Comparison of ENCODE assay signal across 10 cellular contexts in genomic region chr1:234564035-234565029, GRCh38. TPM values are rescaled to one million over a fixed set of nuclear protein-coding genes. Genes with fewer than 3 reads are reported as not detected.
DNase-seq lines count a peak whose midpoint lies in the region; ATAC-seq and TF ChIP-seq lines count a peak whose summit lies in the region.
"Had no signal": no experiment of that assay in that cellular context is flagged by ENCODE, and none has a peak within 500 bp of the region (broad histone marks: within the 10 kb centered on the region; RNA-seq: fewer than 3 reads in every experiment).

No MANE protein-coding gene starts in this region.

- H3K4me3 ChIP-seq in thyroid gland (replicated peaks in 1 of 3): no peak overlapping the region
- H3K4me3 ChIP-seq: adrenal gland had no signal

- no peaks in the 10 kb centered on the region for H3K36me3 ChIP-seq in thyroid gland
- H3K36me3 ChIP-seq: adrenal gland had no signal

- H3K27ac Mint-ChIP-seq in mesothelial cell of epicardium: peak overlapping the region; percentile 94
- H3K27ac Mint-ChIP-seq: T-cell had no signal

- peaks cover 35% of the 10 kb centered on the region for H3K4me1 Mint-ChIP-seq in mesothelial cell of epicardium
- H3K4me1 Mint-ChIP-seq: T-cell had no signal

- in situ Hi-C loops in Caki2 (cut with HindIII; ENCODE audit: low pct_unique_long_range_greater_than_20kb, low sequenced_read_pairs) (no loop called here), T47D (cut with HindIII; ENCODE audit: low pct_unique_long_range_greater_than_20kb, low sequenced_read_pairs) (no loop called here)

- ATAC-seq in GM21786 (IDR thresholded peaks at IDR 0.05; ENCODE audit: unreplicated experiment) (no peak), HG03097 (IDR thresholded peaks at IDR 0.05; ENCODE audit: low FRiP score, unreplicated experiment) (no peak)
- ATAC-seq: T-cell had no signal

- peaks cover 4 to 6% of the 10 kb centered on the region in 2 donors for H3K4me1 ChIP-seq in thyroid gland

- H3K9me3 Mint-ChIP-seq in mesothelial cell of epicardium: no peaks in the 10 kb centered on the region
- H3K9me3 Mint-ChIP-seq: T-cell had no signal

- H3K27me3 ChIP-seq in thyroid gland: no peaks in the 10 kb centered on the region
- H3K27me3 ChIP-seq: adrenal gland had no signal

- no peak for TF ChIP-seq CTCF in mesothelial cell of epicardium (IDR thresholded peaks at IDR 0.05; ENCODE audit: unreplicated experiment)
- no peak for TF ChIP-seq CTCF in thyroid gland (IDR thresholded peaks at IDR 0.05)
- no peak for TF ChIP-seq CTCF in GM20000 (IDR thresholded peaks at IDR 0.05; ENCODE audit: extremely low read depth, missing control alignments)

- no peak overlapping the region for H3K4me3 Mint-ChIP-seq in mesothelial cell of epicardium
- H3K4me3 Mint-ChIP-seq: T-cell had no signal

- H3K36me3 Mint-ChIP-seq in mesothelial cell of epicardium: no peaks in the 10 kb centered on the region
- H3K36me3 Mint-ChIP-seq: T-cell had no signal

- no peak overlapping the region for H3K27ac ChIP-seq in thyroid gland
- H3K27ac ChIP-seq: adrenal gland had no signal

- no peak for TF ChIP-seq POLR2A in thyroid gland (IDR thresholded peaks at IDR 0.05)

- WGBS in thyroid gland, 2 donors: 90 to 95% methylated on average over 7 of the region's 7 CpGs

- no peaks in the 10 kb centered on the region for H3K9me3 ChIP-seq in thyroid gland
- H3K9me3 ChIP-seq: adrenal gland had no signal

- no peaks in the 10 kb centered on the region for H3K27me3 Mint-ChIP-seq in mesothelial cell of epicardium (ENCODE audit: low read depth)
- H3K27me3 Mint-ChIP-seq: T-cell had no signal

- peak; percentile 92 for DNase-seq in Caki2 (ENCODE audit: low read depth)
- peak; percentile 36 for DNase-seq in HuH-7 (ENCODE audit: low spot score)
- peak; percentile 76 to 89 for DNase-seq in T47D (ENCODE audit: low read depth in 1 of 2, low spot score in 1 of 2)
- no peak for DNase-seq in mesothelial cell of epicardium (ENCODE audit: low spot score in 2 of 2, unreplicated experiment in 2 of 2)
- DNase-seq in thyroid gland: no peak
- no peak for DNase-seq in GM20000 (ENCODE audit: low spot score)
- DNase-seq: adrenal gland, T-cell had no signal

- intact Hi-C loops in thyroid gland (cut with DNase I): no loop called here

RNA-seq across cellular contexts. Expression of gene IRF2BP2, which starts 45.6 kb away (rescaled TPM):
- 40.0 and 43.2 TPM in 2 replicates for total RNA-seq in Caki2 (2014; rRNA removed; shearing (Covaris generic); ENCODE audit: low replicate concordance)
- total RNA-seq in mesothelial cell of epicardium (130 to 134 TPM (median 130 TPM) in 3 replicates), thyroid gland (100 to 1,000 TPM; 106 to 125 (median 115) TPM)

Comparison
In these comparisons a context has a peak if more than half of its experiments do, and no peak if none do; other contexts are left out.
1. DNase-seq: peak in Caki2 (single experiment), HuH-7 (single experiment) and T47D (2 of 2); none in mesothelial cell of epicardium (0 of 2), thyroid gland (0 of 2) and GM20000 (single experiment).